18 cellular contexts compared by ENCODE assay signal in genomic region chr10:72638586-72639440, GRCh38. TPM values are rescaled to one million over a fixed set of nuclear protein-coding genes. Genes with fewer than 3 reads are reported as not detected.
DNase-seq lines count a peak whose midpoint lies in the region; ATAC-seq, FAIRE-seq and TF ChIP-seq lines count a peak whose summit lies in the region.
"Had no signal": no experiment of that assay in that cellular context is flagged by ENCODE, and none has a peak within 500 bp of the region (broad histone marks: within the 10 kb centered on the region; RNA-seq: fewer than 3 reads in every experiment).

No MANE protein-coding gene starts in this region.

- CTCF ChIA-PET in A673 (lab: Charles Lee) (no interaction called here), PC-9 (lab: Charles Lee) (interaction anchor here (0.6 kb wide), 1 partner anchor 196 kb away, joined by 3 read pairs; no protein-coding TSS in a partner anchor)

- no peaks in the 10 kb centered on the region for H4K20me1 ChIP-seq in PC-9 (ENCODE audit: insufficient read depth)
- H4K20me1 ChIP-seq in MM.1S (ENCODE audit: insufficient read depth, low read length) = no peaks in the 10 kb centered on the region

- H3K79me2 ChIP-seq in PC-9 (ENCODE audit: low read depth) (no peaks in the 10 kb centered on the region), MM.1S (ENCODE audit: low read length) (no peaks in the 10 kb centered on the region)

- H3K36me3 ChIP-seq in A673 (ENCODE audit: insufficient read depth, low read length, poor library complexity, severe bottlenecking) (no peaks in the 10 kb centered on the region), PC-9 (ENCODE audit: low read depth) (no peaks in the 10 kb centered on the region), left lung (no peaks in the 10 kb centered on the region), MM.1S (replicated peaks; ENCODE audit: insufficient read depth, low read length) (no peaks in the 10 kb centered on the region)
- H3K36me3 ChIP-seq: cardiac muscle cell, ovary had no signal

- H3K9ac ChIP-seq in MM.1S (ENCODE audit: low read length) = no peak overlapping the region
- H3K9ac ChIP-seq: KMS-11 had no signal

- no peaks in the 10 kb centered on the region for H3F3A ChIP-seq in PC-9 (ENCODE audit: insufficient read depth, low read depth)
- no peaks in the 10 kb centered on the region for H3F3A ChIP-seq in MM.1S (ENCODE audit: insufficient read depth, low read length)

- H2AFZ ChIP-seq in PC-9 (no peak overlapping the region), MM.1S (ENCODE audit: low read length) (no peak overlapping the region)

- H3K4me3 ChIP-seq in A673 (ENCODE audit: low read depth, low read length, poor library complexity, severe bottlenecking) = no peak overlapping the region
- H3K4me3 ChIP-seq in PC-9 = no peak overlapping the region
- H3K4me3 ChIP-seq in left lung = no peak overlapping the region
- no peak overlapping the region for H3K4me3 ChIP-seq in MM.1S (ENCODE audit: low read length)
- H3K4me3 ChIP-seq: cardiac muscle cell, ovary had no signal

- H3K4me1 ChIP-seq in A673 (ENCODE audit: insufficient read depth, low read length, poor library complexity, severe bottlenecking) (peaks cover 12% of the 10 kb centered on the region), PC-9 (replicated peaks; ENCODE audit: insufficient read depth) (0 out of 2 replicates have a peak, but pooled peaks cover 11% of the 10 kb centered on the region), left lung (peaks cover 0 to 13% of the 10 kb centered on the region in 2 donors), MM.1S (ENCODE audit: low read length) (no peaks in the 10 kb centered on the region)

- intact Hi-C loops in A673 (cut with micrococcal nuclease; ENCODE audit: unreplicated experiment) = no loop called here
- intact Hi-C loops in PC-9 (cut with micrococcal nuclease; ENCODE audit: unreplicated experiment) = no loop called here
- intact Hi-C loops in left lung (cut with DNase I) = no loop called here

- BruUV-seq in A673 (replicated peaks; lab: Mats Ljungman, UMichigan) = no TSS peak
- no TSS peak for BruUV-seq in PC-9 (replicated peaks; lab: Mats Ljungman, UMichigan)

- POLR2A ChIA-PET in A673 (lab: Charles Lee; ENCODE audit: low non-redundant PET) = no interaction called here
- POLR2A ChIA-PET in PC-9 (lab: Charles Lee; ENCODE audit: unreplicated experiment) = no interaction called here

- H3K9me3 ChIP-seq in A673 (ENCODE audit: low read depth, low read length, poor library complexity, severe bottlenecking) = no peaks in the 10 kb centered on the region
- no peaks in the 10 kb centered on the region for H3K9me3 ChIP-seq in PC-9 (ENCODE audit: insufficient read depth, low read depth)
- H3K9me3 ChIP-seq in left lung = no peaks in the 10 kb centered on the region
- no peaks in the 10 kb centered on the region for H3K9me3 ChIP-seq in MM.1S (replicated peaks; ENCODE audit: insufficient read depth, low read length)
- H3K9me3 ChIP-seq: ovary had no signal

- no peak for FAIRE-seq in urothelium cell line (lab: Jason Lieb, UNC)

- in situ Hi-C loops in GM13977 (cut with MboI; ENCODE audit: low pct_unique_long_range_greater_than_20kb, low sequenced_read_pairs, unreplicated experiment) = no loop called here

- ATAC-seq in left lung = peak; percentile 17
- no peak for ATAC-seq in HG03442 (IDR thresholded peaks at IDR 0.05; ENCODE audit: unreplicated experiment)
- ATAC-seq: activated CD4-positive, CD25-positive, alpha-beta regulatory T cell treated with anti-CD3 and anti-CD28 coated beads, Interleukin-2, amount 50 U/mL, for 24 hours; activated naive CD4-positive, alpha-beta T cell treated with anti-CD3 and anti-CD28 coated beads, Interleukin-2, amount 50 U/mL, for 72 hours; T-cell had no signal

- H3K27me3 ChIP-seq in A673 (replicated peaks; ENCODE audit: insufficient read depth, low read depth, low read length, poor library complexity) (no peaks in the 10 kb centered on the region), PC-9 (ENCODE audit: insufficient read depth, low read depth) (no peaks in the 10 kb centered on the region), left lung (no peaks in the 10 kb centered on the region), MM.1S (replicated peaks; ENCODE audit: insufficient read depth, low read length) (no peaks in the 10 kb centered on the region)
- H3K27me3 ChIP-seq: cardiac muscle cell, ovary had no signal

- peak; percentile 53 for DNase-seq in A673 (ENCODE audit: low spot score)
- DNase-seq in HT-29 (ENCODE audit: low spot score) = peak; percentile 81
- peak; percentile 8 to 43 for DNase-seq in PC-9
- no peak for DNase-seq in left lung
- DNase-seq in MM.1S = no peak
- no peak for DNase-seq in urothelium cell line (ENCODE audit: low spot score)
- DNase-seq in GM13977 (ENCODE audit: low spot score) = no peak
- DNase-seq: activated CD8-positive, alpha-beta memory T cell treated with anti-CD3 and anti-CD28 coated beads, Interleukin-2, amount 50 U/mL, for 4 hours; DMS79; GOT3; NCI-H2227 treated with DMSO at 0.1 percent for 48 hours; ovary; T-cell had no signal

- H3K4me2 ChIP-seq in PC-9 (no peak overlapping the region), MM.1S (ENCODE audit: low read depth, low read length) (no peak overlapping the region)
- H3K4me2 ChIP-seq: KMS-11 had no signal

- H3K9me2 ChIP-seq in PC-9 (ENCODE audit: insufficient read depth) (no peaks in the 10 kb centered on the region; the same call in 1 of the 2 replicates), MM.1S (replicated peaks; ENCODE audit: insufficient read depth, low read length) (no peaks in the 10 kb centered on the region)

- TF ChIP-seq CTCF in A673 (conservative IDR thresholded peaks at IDR 0.05; ENCODE audit: low read depth, low read length) (no peak), PC-9 (conservative IDR thresholded peaks at IDR 0.05) (no peak), left lung (IDR thresholded peaks at IDR 0.05) (no peak), MM.1S (IDR thresholded peaks at IDR 0.05; ENCODE audit: low read length) (no peak), GM13977 (IDR thresholded peaks at IDR 0.05; ENCODE audit: extremely low read depth, insufficient read depth, missing control alignments) (no peak)

- peak overlapping the region; percentile 37 for H3K27ac ChIP-seq in A673 (ENCODE audit: low read depth, low read length, poor library complexity, severe bottlenecking)
- no peak overlapping the region for H3K27ac ChIP-seq in PC-9
- H3K27ac ChIP-seq in left lung = no peak overlapping the region
- no peak overlapping the region for H3K27ac ChIP-seq in MM.1S (ENCODE audit: low read length)
- H3K27ac ChIP-seq: cardiac muscle cell, KMS-11, ovary had no signal

RNA-seq across cellular contexts. Expression of gene MICU1, which starts 12.9 kb away (rescaled TPM):
- total RNA-seq in A673 (2021) (37.7 and 43.2 TPM in 2 replicates), PC-9 (2021) (65.3 and 70.5 TPM in 2 replicates), left lung (10 to 100 TPM; 54.0 to 57.5 TPM)
- 21.1 and 24.3 TPM in 2 replicates for total RNA-seq in HT-29 (2014; rRNA removed; shearing (Covaris generic))

RNA-seq across cellular contexts. Expression of gene MCU, which starts 53.1 kb away (rescaled TPM):
- total RNA-seq in A673 (2021) (18.7 and 20.1 TPM in 2 replicates), PC-9 (2021) (59.5 and 61.9 TPM in 2 replicates), left lung (10 to 100 TPM; 39.4 to 48.8 TPM)
- total RNA-seq in HT-29 (2014; rRNA removed; shearing (Covaris generic)) = 23.0 and 24.5 TPM in 2 replicates

Comparison
In these comparisons a context has a peak if more than half of its experiments do, and no peak if none do; other contexts are left out.
1. DNase-seq: peak in A673 (single experiment), HT-29 (single experiment) and PC-9 (2 of 2); none in left lung (0 of 2), MM.1S (single experiment), urothelium cell line (single experiment) and GM13977 (single experiment).